ENCODE assay signal across 1 cellular context in the genomic region with DNA sequence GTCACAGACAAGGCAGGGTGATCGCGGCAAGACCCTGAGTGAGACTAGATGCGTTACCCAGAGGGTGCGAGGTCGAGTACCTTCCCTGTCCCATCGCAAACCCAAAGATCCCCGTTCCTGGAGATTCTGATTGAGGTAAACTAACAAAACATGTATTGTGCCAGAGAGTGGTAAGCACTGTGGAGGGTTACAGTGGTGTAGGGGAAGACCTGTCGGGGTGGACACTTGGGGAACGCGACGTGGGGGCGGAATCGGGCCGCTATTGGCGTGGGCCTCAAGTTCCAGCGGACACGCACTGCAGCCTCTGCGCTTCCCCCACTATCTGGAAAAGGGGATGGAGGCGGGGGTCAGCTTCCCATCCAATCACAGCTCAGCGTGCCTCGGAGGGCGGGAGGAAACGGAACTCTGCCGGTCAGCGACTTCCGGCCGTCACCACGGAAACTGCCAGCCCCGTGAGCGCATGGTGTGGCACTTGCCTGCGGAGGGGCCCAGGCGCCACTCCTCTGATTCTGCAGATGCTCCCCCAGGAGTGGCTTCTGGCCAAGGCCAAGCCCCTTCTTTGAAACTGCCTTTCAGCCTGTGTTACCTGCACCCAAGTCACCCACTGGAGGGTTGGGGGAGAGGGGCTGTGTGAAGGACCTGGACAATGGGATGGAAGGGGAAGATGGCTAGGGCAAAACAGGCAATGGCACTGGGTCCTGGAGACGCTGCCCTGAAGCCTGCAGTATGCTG.
A peak's percentile ranks its signal among the peaks of the same experiment; 100 is the strongest.
TF ChIP-seq lines count a peak whose summit lies in the region.

No MANE protein-coding gene starts in this region.

TF ChIP-seq in K562, 482 proteins besides CTCF, POLR2A, EP300 and RAD21 (continued from another document and continues in another):
- TF ChIP-seq ZNF146 (CRISPR knock-in tag; IDR thresholded peaks at IDR 0.05; ENCODE audit: unreplicated experiment) (no peak), EWSR1 (IDR thresholded peaks at IDR 0.05; ENCODE audit: borderline replicate concordance, low read depth, partially characterized antibody) (no peak), MYNN (IDR thresholded peaks at IDR 0.05) (no peak; the same call in 1 of the 2 replicates), MYNN (CRISPR knock-in tag; IDR thresholded peaks at IDR 0.05) (no peak), NBN (IDR thresholded peaks at IDR 0.05; ENCODE audit: low read depth) (peak; percentile 84), ZEB2 (IDR thresholded peaks at IDR 0.05) (no peak), ZNF197 (CRISPR knock-in tag; IDR thresholded peaks at IDR 0.05; ENCODE audit: low read depth) (0 out of 2 replicates have a peak, but pooled peaks have one; percentile 55), ZSCAN29 (IDR thresholded peaks at IDR 0.05) (no peak), CEBPB (tag; IDR thresholded peaks at IDR 0.05) (no peak), L3MBTL2 (IDR thresholded peaks at IDR 0.05) (peak; percentile 98), ZNF165 (CRISPR knock-in tag; IDR thresholded peaks at IDR 0.05; ENCODE audit: borderline replicate concordance) (no peak), GATAD2A (IDR thresholded peaks at IDR 0.05) (no peak), ZNF347 (CRISPR knock-in tag; IDR thresholded peaks at IDR 0.05; ENCODE audit: low read depth) (no peak), SAP30 (IDR thresholded peaks at IDR 0.05; ENCODE audit: borderline replicate concordance, insufficient read depth, low read depth, low read length, poor library complexity, severe bottlenecking) (peak; percentile 63), ZNF408 (CRISPR knock-in tag; IDR thresholded peaks at IDR 0.05; ENCODE audit: low read depth) (no peak), ZNF41 (CRISPR knock-in tag; conservative IDR thresholded peaks at IDR 0.05) (peak; percentile 72; the same call in 1 of the 2 replicates), WHSC1 (IDR thresholded peaks at IDR 0.05; ENCODE audit: low read length) (no peak), HDAC6 (IDR thresholded peaks at IDR 0.05; ENCODE audit: low read depth, low read length) (no peak), JUND (IDR thresholded peaks at IDR 0.05; ENCODE audit: borderline replicate concordance, low read depth, low read length) (peak; percentile 55), JUND (tag; IDR thresholded peaks at IDR 0.05; ENCODE audit: borderline replicate concordance, low read depth, low read length) (peak; percentile 45; the same call in 2 of the 3 replicates), CREM (IDR thresholded peaks at IDR 0.05; ENCODE audit: low read depth) (peak; percentile 75; the same call in 1 of the 2 replicates), PHF8 (IDR thresholded peaks at IDR 0.05; ENCODE audit: borderline replicate concordance, low read length) (peak; percentile 73; the same call in 1 of the 2 replicates), ZBED1 (IDR thresholded peaks at IDR 0.05) (no peak; the same call in 1 of the 2 replicates), SAFB2 (IDR thresholded peaks at IDR 0.05; ENCODE audit: borderline replicate concordance, low read depth, low read length, severe bottlenecking) (no peak), SRSF9 (IDR thresholded peaks at IDR 0.05; ENCODE audit: borderline replicate concordance, low read depth, low read length) (no peak), FIP1L1 (IDR thresholded peaks at IDR 0.05; ENCODE audit: low read depth, low read length, poor library complexity, severe bottlenecking) (no peak), ZNF232 (CRISPR knock-in tag; IDR thresholded peaks at IDR 0.05) (peak; percentile 76; the same call in 1 of the 2 replicates), ZNF668 (CRISPR knock-in tag; IDR thresholded peaks at IDR 0.05) (no peak), CSDE1 (IDR thresholded peaks at IDR 0.05) (no peak; a peak in 1 of 4 replicates), HNRNPH1 (optimal IDR thresholded peaks at IDR 0.05; ENCODE audit: low read depth, low read length) (no peak), JUNB (CRISPR knock-in tag; conservative IDR thresholded peaks at IDR 0.05) (no peak), STAT5A (IDR thresholded peaks at IDR 0.05; ENCODE audit: borderline replicate concordance, low read length) (no peak), KAT7 (CRISPR knock-in tag; IDR thresholded peaks at IDR 0.05; ENCODE audit: borderline replicate concordance) (no peak; the same call in 1 of the 2 replicates), ZNF354B (CRISPR knock-in tag; IDR thresholded peaks at IDR 0.05) (no peak), TAL1 (IDR thresholded peaks at IDR 0.05) (no peak), SREBF2 (CRISPR knock-in tag; IDR thresholded peaks at IDR 0.05) (no peak), KDM5B (IDR thresholded peaks at IDR 0.05; ENCODE audit: insufficient replicate concordance, low read depth, low read length) (no peak), MCM2 (IDR thresholded peaks at IDR 0.05; ENCODE audit: low read depth) (no peak)
- TF ChIP-seq, protein P1, sequence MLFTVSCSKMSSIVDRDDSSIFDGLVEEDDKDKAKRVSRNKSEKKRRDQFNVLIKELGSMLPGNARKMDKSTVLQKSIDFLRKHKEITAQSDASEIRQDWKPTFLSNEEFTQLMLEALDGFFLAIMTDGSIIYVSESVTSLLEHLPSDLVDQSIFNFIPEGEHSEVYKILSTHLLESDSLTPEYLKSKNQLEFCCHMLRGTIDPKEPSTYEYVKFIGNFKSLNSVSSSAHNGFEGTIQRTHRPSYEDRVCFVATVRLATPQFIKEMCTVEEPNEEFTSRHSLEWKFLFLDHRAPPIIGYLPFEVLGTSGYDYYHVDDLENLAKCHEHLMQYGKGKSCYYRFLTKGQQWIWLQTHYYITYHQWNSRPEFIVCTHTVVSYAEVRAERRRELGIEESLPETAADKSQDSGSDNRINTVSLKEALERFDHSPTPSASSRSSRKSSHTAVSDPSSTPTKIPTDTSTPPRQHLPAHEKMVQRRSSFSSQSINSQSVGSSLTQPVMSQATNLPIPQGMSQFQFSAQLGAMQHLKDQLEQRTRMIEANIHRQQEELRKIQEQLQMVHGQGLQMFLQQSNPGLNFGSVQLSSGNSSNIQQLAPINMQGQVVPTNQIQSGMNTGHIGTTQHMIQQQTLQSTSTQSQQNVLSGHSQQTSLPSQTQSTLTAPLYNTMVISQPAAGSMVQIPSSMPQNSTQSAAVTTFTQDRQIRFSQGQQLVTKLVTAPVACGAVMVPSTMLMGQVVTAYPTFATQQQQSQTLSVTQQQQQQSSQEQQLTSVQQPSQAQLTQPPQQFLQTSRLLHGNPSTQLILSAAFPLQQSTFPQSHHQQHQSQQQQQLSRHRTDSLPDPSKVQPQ (CRISPR knock-in tag; IDR thresholded peaks at IDR 0.05; ENCODE audit: borderline replicate concordance), result no peak
- TF ChIP-seq, protein P2, sequence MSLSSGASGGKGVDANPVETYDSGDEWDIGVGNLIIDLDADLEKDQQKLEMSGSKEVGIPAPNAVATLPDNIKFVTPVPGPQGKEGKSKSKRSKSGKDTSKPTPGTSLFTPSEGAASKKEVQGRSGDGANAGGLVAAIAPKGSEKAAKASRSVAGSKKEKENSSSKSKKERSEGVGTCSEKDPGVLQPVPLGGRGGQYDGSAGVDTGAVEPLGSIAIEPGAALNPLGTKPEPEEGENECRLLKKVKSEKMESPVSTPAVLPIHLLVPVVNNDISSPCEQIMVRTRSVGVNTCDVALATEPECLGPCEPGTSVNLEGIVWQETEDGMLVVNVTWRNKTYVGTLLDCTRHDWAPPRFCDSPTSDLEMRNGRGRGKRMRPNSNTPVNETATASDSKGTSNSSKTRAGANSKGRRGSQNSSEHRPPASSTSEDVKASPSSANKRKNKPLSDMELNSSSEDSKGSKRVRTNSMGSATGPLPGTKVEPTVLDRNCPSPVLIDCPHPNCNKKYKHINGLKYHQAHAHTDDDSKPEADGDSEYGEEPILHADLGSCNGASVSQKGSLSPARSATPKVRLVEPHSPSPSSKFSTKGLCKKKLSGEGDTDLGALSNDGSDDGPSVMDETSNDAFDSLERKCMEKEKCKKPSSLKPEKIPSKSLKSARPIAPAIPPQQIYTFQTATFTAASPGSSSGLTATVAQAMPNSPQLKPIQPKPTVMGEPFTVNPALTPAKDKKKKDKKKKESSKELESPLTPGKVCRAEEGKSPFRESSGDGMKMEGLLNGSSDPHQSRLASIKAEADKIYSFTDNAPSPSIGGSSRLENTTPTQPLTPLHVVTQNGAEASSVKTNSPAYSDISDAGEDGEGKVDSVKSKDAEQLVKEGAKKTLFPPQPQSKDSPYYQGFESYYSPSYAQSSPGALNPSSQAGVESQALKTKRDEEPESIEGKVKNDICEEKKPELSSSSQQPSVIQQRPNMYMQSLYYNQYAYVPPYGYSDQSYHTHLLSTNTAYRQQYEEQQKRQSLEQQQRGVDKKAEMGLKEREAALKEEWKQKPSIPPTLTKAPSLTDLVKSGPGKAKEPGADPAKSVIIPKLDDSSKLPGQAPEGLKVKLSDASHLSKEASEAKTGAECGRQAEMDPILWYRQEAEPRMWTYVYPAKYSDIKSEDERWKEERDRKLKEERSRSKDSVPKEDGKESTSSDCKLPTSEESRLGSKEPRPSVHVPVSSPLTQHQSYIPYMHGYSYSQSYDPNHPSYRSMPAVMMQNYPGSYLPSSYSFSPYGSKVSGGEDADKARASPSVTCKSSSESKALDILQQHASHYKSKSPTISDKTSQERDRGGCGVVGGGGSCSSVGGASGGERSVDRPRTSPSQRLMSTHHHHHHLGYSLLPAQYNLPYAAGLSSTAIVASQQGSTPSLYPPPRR (CRISPR knock-in tag; IDR thresholded peaks at IDR 0.05; ENCODE audit: borderline replicate concordance), result peak; percentile 86; the same call in 1 of the 2 replicates
- TF ChIP-seq, protein P3, sequence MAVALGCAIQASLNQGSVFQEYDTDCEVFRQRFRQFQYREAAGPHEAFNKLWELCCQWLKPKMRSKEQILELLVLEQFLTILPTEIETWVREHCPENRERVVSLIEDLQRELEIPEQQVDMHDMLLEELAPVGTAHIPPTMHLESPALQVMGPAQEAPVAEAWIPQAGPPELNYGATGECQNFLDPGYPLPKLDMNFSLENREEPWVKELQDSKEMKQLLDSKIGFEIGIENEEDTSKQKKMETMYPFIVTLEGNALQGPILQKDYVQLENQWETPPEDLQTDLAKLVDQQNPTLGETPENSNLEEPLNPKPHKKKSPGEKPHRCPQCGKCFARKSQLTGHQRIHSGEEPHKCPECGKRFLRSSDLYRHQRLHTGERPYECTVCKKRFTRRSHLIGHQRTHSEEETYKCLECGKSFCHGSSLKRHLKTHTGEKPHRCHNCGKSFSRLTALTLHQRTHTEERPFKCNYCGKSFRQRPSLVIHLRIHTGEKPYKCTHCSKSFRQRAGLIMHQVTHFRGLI (CRISPR knock-in tag; IDR thresholded peaks at IDR 0.05), result no peak
- TF ChIP-seq, protein P4, sequence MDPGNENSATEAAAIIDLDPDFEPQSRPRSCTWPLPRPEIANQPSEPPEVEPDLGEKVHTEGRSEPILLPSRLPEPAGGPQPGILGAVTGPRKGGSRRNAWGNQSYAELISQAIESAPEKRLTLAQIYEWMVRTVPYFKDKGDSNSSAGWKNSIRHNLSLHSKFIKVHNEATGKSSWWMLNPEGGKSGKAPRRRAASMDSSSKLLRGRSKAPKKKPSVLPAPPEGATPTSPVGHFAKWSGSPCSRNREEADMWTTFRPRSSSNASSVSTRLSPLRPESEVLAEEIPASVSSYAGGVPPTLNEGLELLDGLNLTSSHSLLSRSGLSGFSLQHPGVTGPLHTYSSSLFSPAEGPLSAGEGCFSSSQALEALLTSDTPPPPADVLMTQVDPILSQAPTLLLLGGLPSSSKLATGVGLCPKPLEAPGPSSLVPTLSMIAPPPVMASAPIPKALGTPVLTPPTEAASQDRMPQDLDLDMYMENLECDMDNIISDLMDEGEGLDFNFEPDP (CRISPR knock-in tag; IDR thresholded peaks at IDR 0.05), result no peak
- TF ChIP-seq, protein P5, sequence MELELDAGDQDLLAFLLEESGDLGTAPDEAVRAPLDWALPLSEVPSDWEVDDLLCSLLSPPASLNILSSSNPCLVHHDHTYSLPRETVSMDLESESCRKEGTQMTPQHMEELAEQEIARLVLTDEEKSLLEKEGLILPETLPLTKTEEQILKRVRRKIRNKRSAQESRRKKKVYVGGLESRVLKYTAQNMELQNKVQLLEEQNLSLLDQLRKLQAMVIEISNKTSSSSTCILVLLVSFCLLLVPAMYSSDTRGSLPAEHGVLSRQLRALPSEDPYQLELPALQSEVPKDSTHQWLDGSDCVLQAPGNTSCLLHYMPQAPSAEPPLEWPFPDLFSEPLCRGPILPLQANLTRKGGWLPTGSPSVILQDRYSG (tag; conservative IDR thresholded peaks at IDR 0.05; ENCODE audit: low read depth), result no peak; the same call in 1 of the 2 replicates
- TF ChIP-seq, protein P6, sequence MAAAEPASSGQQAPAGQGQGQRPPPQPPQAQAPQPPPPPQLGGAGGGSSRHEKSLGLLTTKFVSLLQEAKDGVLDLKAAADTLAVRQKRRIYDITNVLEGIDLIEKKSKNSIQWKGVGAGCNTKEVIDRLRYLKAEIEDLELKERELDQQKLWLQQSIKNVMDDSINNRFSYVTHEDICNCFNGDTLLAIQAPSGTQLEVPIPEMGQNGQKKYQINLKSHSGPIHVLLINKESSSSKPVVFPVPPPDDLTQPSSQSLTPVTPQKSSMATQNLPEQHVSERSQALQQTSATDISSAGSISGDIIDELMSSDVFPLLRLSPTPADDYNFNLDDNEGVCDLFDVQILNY (CRISPR knock-in tag; IDR thresholded peaks at IDR 0.05), result 0 out of 2 replicates have a peak, but pooled peaks have one; percentile 17
- TF ChIP-seq, protein P7, sequence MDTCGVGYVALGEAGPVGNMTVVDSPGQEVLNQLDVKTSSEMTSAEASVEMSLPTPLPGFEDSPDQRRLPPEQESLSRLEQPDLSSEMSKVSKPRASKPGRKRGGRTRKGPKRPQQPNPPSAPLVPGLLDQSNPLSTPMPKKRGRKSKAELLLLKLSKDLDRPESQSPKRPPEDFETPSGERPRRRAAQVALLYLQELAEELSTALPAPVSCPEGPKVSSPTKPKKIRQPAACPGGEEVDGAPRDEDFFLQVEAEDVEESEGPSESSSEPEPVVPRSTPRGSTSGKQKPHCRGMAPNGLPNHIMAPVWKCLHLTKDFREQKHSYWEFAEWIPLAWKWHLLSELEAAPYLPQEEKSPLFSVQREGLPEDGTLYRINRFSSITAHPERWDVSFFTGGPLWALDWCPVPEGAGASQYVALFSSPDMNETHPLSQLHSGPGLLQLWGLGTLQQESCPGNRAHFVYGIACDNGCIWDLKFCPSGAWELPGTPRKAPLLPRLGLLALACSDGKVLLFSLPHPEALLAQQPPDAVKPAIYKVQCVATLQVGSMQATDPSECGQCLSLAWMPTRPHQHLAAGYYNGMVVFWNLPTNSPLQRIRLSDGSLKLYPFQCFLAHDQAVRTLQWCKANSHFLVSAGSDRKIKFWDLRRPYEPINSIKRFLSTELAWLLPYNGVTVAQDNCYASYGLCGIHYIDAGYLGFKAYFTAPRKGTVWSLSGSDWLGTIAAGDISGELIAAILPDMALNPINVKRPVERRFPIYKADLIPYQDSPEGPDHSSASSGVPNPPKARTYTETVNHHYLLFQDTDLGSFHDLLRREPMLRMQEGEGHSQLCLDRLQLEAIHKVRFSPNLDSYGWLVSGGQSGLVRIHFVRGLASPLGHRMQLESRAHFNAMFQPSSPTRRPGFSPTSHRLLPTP (IDR thresholded peaks at IDR 0.05; ENCODE audit: borderline replicate concordance, extremely low read depth, insufficient read length), result no peak
- TF ChIP-seq, protein P8, sequence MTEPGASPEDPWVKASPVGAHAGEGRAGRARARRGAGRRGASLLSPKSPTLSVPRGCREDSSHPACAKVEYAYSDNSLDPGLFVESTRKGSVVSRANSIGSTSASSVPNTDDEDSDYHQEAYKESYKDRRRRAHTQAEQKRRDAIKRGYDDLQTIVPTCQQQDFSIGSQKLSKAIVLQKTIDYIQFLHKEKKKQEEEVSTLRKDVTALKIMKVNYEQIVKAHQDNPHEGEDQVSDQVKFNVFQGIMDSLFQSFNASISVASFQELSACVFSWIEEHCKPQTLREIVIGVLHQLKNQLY (CRISPR knock-in tag; conservative IDR thresholded peaks at IDR 0.05), result no peak
- TF ChIP-seq, protein P9, sequence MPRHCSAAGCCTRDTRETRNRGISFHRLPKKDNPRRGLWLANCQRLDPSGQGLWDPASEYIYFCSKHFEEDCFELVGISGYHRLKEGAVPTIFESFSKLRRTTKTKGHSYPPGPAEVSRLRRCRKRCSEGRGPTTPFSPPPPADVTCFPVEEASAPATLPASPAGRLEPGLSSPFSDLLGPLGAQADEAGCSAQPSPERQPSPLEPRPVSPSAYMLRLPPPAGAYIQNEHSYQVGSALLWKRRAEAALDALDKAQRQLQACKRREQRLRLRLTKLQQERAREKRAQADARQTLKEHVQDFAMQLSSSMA (CRISPR knock-in tag; IDR thresholded peaks at IDR 0.05), result peak; percentile 68; the same call in 1 of the 2 replicates
